ENCODE assay signal across 3 cellular contexts in the genomic region with DNA sequence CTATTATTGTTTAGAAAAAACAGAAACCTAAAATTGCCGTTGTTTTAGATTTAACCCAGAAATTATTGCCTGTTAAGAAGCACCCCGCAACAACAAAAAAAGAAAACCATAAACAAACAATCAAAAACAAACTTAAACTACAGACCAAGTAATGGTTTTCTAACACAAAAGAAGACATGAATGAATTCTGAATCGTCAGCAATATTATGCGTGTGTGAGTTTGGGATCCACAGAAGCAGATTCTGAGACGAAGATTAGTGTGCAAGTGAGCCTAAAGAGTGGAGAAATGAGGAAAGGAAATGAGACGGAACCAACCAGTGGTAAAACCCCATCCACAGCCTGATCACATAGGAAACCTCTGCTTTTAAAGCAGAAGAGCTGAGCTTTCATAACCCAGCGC.
A peak's percentile ranks its signal among the peaks of the same experiment; 100 is the strongest.
TF ChIP-seq lines count a peak whose summit lies in the region.

No MANE protein-coding gene starts in this region.

TF ChIP-seq in HepG2, 621 proteins besides CTCF, POLR2A, EP300 and RAD21:
- no peak for TF ChIP-seq ZNF530 (CRISPR knock-in tag; IDR thresholded peaks at IDR 0.05; ENCODE audit: low read depth)
- TF ChIP-seq ZNF496 (CRISPR knock-in tag; IDR thresholded peaks at IDR 0.05; ENCODE audit: insufficient replicate concordance), result no peak
- TF ChIP-seq, protein P1, sequence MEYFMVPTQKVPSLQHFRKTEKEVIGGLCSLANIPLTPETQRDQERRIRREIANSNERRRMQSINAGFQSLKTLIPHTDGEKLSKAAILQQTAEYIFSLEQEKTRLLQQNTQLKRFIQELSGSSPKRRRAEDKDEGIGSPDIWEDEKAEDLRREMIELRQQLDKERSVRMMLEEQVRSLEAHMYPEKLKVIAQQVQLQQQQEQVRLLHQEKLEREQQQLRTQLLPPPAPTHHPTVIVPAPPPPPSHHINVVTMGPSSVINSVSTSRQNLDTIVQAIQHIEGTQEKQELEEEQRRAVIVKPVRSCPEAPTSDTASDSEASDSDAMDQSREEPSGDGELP (IDR thresholded peaks at IDR 0.05; ENCODE audit: borderline replicate concordance, low read depth), result no peak
- TF ChIP-seq ZGPAT (CRISPR knock-in tag; IDR thresholded peaks at IDR 0.05), result no peak
- TF ChIP-seq, protein P2, sequence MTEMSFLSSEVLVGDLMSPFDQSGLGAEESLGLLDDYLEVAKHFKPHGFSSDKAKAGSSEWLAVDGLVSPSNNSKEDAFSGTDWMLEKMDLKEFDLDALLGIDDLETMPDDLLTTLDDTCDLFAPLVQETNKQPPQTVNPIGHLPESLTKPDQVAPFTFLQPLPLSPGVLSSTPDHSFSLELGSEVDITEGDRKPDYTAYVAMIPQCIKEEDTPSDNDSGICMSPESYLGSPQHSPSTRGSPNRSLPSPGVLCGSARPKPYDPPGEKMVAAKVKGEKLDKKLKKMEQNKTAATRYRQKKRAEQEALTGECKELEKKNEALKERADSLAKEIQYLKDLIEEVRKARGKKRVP (CRISPR knock-in tag; IDR thresholded peaks at IDR 0.05), result no peak
- TF ChIP-seq ZNF263 (CRISPR knock-in tag; IDR thresholded peaks at IDR 0.05), result no peak
- TF ChIP-seq ZNF792 (CRISPR knock-in tag; IDR thresholded peaks at IDR 0.05), result no peak
- TF ChIP-seq ZNF773 (CRISPR knock-in tag; IDR thresholded peaks at IDR 0.05; ENCODE audit: borderline replicate concordance), result no peak
- peak; percentile 63 for TF ChIP-seq MAFF (IDR thresholded peaks at IDR 0.05; ENCODE audit: low read depth, low read length)
- no peak for TF ChIP-seq MAZ (IDR thresholded peaks at IDR 0.05; ENCODE audit: borderline replicate concordance, low read depth, low read length)
- no peak for TF ChIP-seq MAZ (CRISPR knock-in tag; IDR thresholded peaks at IDR 0.05; ENCODE audit: low read depth)
- TF ChIP-seq MAFK (conservative IDR thresholded peaks at IDR 0.05 in 1 of 2, IDR thresholded peaks at IDR 0.05 in 1 of 2; ENCODE audit: low read length in 2 of 2), result peak; percentile 77 to 82
- TF ChIP-seq SMAD9 (CRISPR knock-in tag; IDR thresholded peaks at IDR 0.05), result no peak

TF ChIP-seq in IMR-90, 13 proteins besides CTCF, POLR2A, EP300 and RAD21:
- TF ChIP-seq BHLHE40 (IDR thresholded peaks at IDR 0.05; ENCODE audit: low read depth, low read length) (no peak), RCOR1 (IDR thresholded peaks at IDR 0.05; ENCODE audit: insufficient replicate concordance, low read length) (no peak), RFX5 (IDR thresholded peaks at IDR 0.05; ENCODE audit: low read depth, low read length) (no peak), NFE2L2 (IDR thresholded peaks at IDR 0.05; ENCODE audit: low read depth, low read length) (no peak), MAFK (IDR thresholded peaks at IDR 0.05; ENCODE audit: low read depth, low read length) (peak; percentile 64), MXI1 (IDR thresholded peaks at IDR 0.05; ENCODE audit: borderline replicate concordance, low read depth, low read length) (no peak)

TF ChIP-seq in K562, 482 proteins besides CTCF, POLR2A, EP300 and RAD21:
- TF ChIP-seq SMAD3 (CRISPR knock-in tag; conservative IDR thresholded peaks at IDR 0.05) (no peak), ZNF764 (CRISPR knock-in tag; IDR thresholded peaks at IDR 0.05; ENCODE audit: low read depth) (no peak), ZNF766 (CRISPR knock-in tag; conservative IDR thresholded peaks at IDR 0.05) (no peak), MCM2 (IDR thresholded peaks at IDR 0.05; ENCODE audit: low read depth) (no peak), MAFF (IDR thresholded peaks at IDR 0.05; ENCODE audit: low read length) (0 out of 2 replicates have a peak, but pooled peaks have one; percentile 25), ZNF316 (IDR thresholded peaks at IDR 0.05) (peak; percentile 47; the same call in 1 of the 2 replicates), ZNF583 (CRISPR knock-in tag; IDR thresholded peaks at IDR 0.05) (no peak), MAFK (IDR thresholded peaks at IDR 0.05; ENCODE audit: low read length) (peak; percentile 22; the same call in 1 of the 2 replicates)
